In genomic region chr12:51905507-51906438, GRCh38 we compare ENCODE assay signal across 2 cellular contexts.
A peak's percentile ranks its signal among the peaks of the same experiment; 100 is the strongest.
TF ChIP-seq lines count a peak whose summit lies in the region.

No MANE protein-coding gene starts in this region.

TF ChIP-seq in GM23338, 12 proteins besides CTCF, POLR2A, EP300 and RAD21:
- no peak for TF ChIP-seq POLR2AphosphoS5 (IDR thresholded peaks at IDR 0.05; ENCODE audit: low read depth)
TF ChIP-seq in GM23338: peak in this region for 0.

TF ChIP-seq in K562, 482 proteins besides CTCF, POLR2A, EP300 and RAD21 (continues in another document):
- peak; percentile 78 for TF ChIP-seq HDAC3 (IDR thresholded peaks at IDR 0.05; ENCODE audit: borderline replicate concordance, partially characterized antibody)
- no peak for TF ChIP-seq FOXO4 (CRISPR knock-in tag; IDR thresholded peaks at IDR 0.05)
- TF ChIP-seq XRCC4 (IDR thresholded peaks at IDR 0.05; ENCODE audit: extremely low read depth, insufficient read depth, insufficient read length), result no peak
- TF ChIP-seq DIDO1 (tag; IDR thresholded peaks at IDR 0.05; ENCODE audit: low read depth), result no peak
- no peak for TF ChIP-seq ZFP36 (IDR thresholded peaks at IDR 0.05; ENCODE audit: low read depth, low read length, partially characterized antibody)
- TF ChIP-seq ZBED1 (IDR thresholded peaks at IDR 0.05), result no peak
- TF ChIP-seq MGA (IDR thresholded peaks at IDR 0.05), result no peak; the same call in 1 of the 2 replicates
- no peak for TF ChIP-seq SRF (CRISPR knock-in tag; IDR thresholded peaks at IDR 0.05)
- no peak for TF ChIP-seq TCFL5 (CRISPR knock-in tag; conservative IDR thresholded peaks at IDR 0.05)
- no peak for TF ChIP-seq BCL6 (CRISPR knock-in tag; IDR thresholded peaks at IDR 0.05)
- TF ChIP-seq EGR1 (conservative IDR thresholded peaks at IDR 0.05), result no peak
- TF ChIP-seq ZNF318 (IDR thresholded peaks at IDR 0.05; ENCODE audit: borderline replicate concordance in 1 of 2, low read depth in 1 of 2), result peak in 1 of 2 experiments; percentile 84; a peak in 2 of 4 replicates
- no peak for TF ChIP-seq SRSF9 (IDR thresholded peaks at IDR 0.05; ENCODE audit: borderline replicate concordance, low read depth, low read length)
- TF ChIP-seq MTA2 (IDR thresholded peaks at IDR 0.05; ENCODE audit: low read depth), result peak; percentile 37; the same call in 1 of the 2 replicates
- TF ChIP-seq HOXB6 (CRISPR knock-in tag; IDR thresholded peaks at IDR 0.05; ENCODE audit: borderline replicate concordance), result no peak
- TF ChIP-seq ASH1L (IDR thresholded peaks at IDR 0.05; ENCODE audit: borderline replicate concordance, low read depth, partially characterized antibody), result no peak
- TF ChIP-seq PHF20 (IDR thresholded peaks at IDR 0.05; ENCODE audit: partially characterized antibody), result no peak
- TF ChIP-seq ZNF830 (CRISPR knock-in tag; IDR thresholded peaks at IDR 0.05), result no peak
- TF ChIP-seq ZNF280B (CRISPR knock-in tag; IDR thresholded peaks at IDR 0.05), result no peak
- no peak for TF ChIP-seq KAT8 (IDR thresholded peaks at IDR 0.05; ENCODE audit: low read depth)
- peak; percentile 88 for TF ChIP-seq CBFA2T3 (IDR thresholded peaks at IDR 0.05)
- TF ChIP-seq CREM (IDR thresholded peaks at IDR 0.05; ENCODE audit: low read depth), result peak; percentile 81
- TF ChIP-seq SMC3 (conservative IDR thresholded peaks at IDR 0.05; ENCODE audit: insufficient read depth, low read depth, low read length), result no peak
- no peak for TF ChIP-seq HLTF (IDR thresholded peaks at IDR 0.05)
- peak; percentile 66; the same call in 1 of the 2 replicates for TF ChIP-seq PHF8 (IDR thresholded peaks at IDR 0.05; ENCODE audit: borderline replicate concordance, low read length)
- TF ChIP-seq NR3C1 (CRISPR knock-in tag; IDR thresholded peaks at IDR 0.05), result no peak
- no peak for TF ChIP-seq E2F4 (CRISPR knock-in tag; IDR thresholded peaks at IDR 0.05; ENCODE audit: low read depth)
- TF ChIP-seq EP400 (IDR thresholded peaks at IDR 0.05), result peak; percentile 37; the same call in 1 of the 2 replicates
- no peak for TF ChIP-seq ZNF445 (CRISPR knock-in tag; IDR thresholded peaks at IDR 0.05; ENCODE audit: low read depth)
- TF ChIP-seq IRF1 (CRISPR knock-in tag; IDR thresholded peaks at IDR 0.05; ENCODE audit: borderline replicate concordance), result no peak
- TF ChIP-seq STAT5B (CRISPR knock-in tag; IDR thresholded peaks at IDR 0.05), result no peak
